18 cellular contexts compared by ENCODE assay signal in genomic region chr3:117411991-117412390, GRCh38.
"Had no signal": no experiment of that assay in that cellular context is flagged by ENCODE, and none has a peak within 500 bp of the region (broad histone marks: within the 10 kb centered on the region; RNA-seq: fewer than 3 reads in every experiment).

No MANE protein-coding gene starts in this region.

- DNase-seq: activated CD4-positive, alpha-beta T cell treated with anti-CD3 and anti-CD28 coated beads, Interleukin-2, amount 10 ng/mL, durations not matched to agents 7 days and 5 days; activated CD8-positive, alpha-beta memory T cell treated with anti-CD3 and anti-CD28 coated beads, Interleukin-2, amount 50 U/mL, for 4 hours; activated CD8-positive, alpha-beta T cell treated with anti-CD3 and anti-CD28 coated beads, Interleukin-2, amount 10 ng/mL, durations not matched to agents 7 days and 5 days; activated effector memory CD4-positive, alpha-beta T cell treated with Interleukin-2 at 50 U/mL for 16 hours; activated naive CD4-positive, alpha-beta T cell treated with anti-CD3 and anti-CD28 coated beads, Interleukin-2, amount 10 ng/mL, durations not matched to agents 7 days and 5 days; activated naive CD8-positive, alpha-beta T cell treated with anti-CD3 and anti-CD28 coated beads, Interleukin-2, amount 50 U/mL, for 24 hours; activated T-cell treated with anti-CD3 and anti-CD28 coated beads, Interleukin-2, amount 50 U/mL, for 4 hours; erythroblast; foreskin melanocyte; kidney; left lung; occipital lobe; stimulated activated CD4-positive, alpha-beta T cell treated with anti-CD3 and anti-CD28 coated beads, Interleukin-12 subunit alpha, Interleukin-12 subunit beta, amount 100 ng/mL, for 4 hours; stimulated activated CD4-positive, alpha-beta T cell treated with anti-CD3 and anti-CD28 coated beads, Interleukin-2, amount 100 ng/mL, for 24 hours; stimulated activated naive CD4-positive, alpha-beta T cell treated with Interleukin-2 at 50 U/mL for 16 hours; thyroid gland had no signal

- H3K4me1 ChIP-seq: left lung, thyroid gland had no signal

- H3K36me3 ChIP-seq: left lung, thyroid gland had no signal

- ATAC-seq: activated CD8-positive, alpha-beta T cell treated with anti-CD3 and anti-CD28 coated beads, Interleukin-2, amount 10 ng/mL, durations not matched to agents 7 days and 5 days; activated naive CD8-positive, alpha-beta T cell treated with anti-CD3 and anti-CD28 coated beads, Interleukin-2, amount 50 U/mL, for 24 hours; activated T-cell treated with anti-CD3 and anti-CD28 coated beads, Interleukin-2, amount 50 U/mL, for 4 hours; left lung; natural killer cell treated with Interleukin-12 subunit alpha and Interleukin-12 subunit beta and Interleukin-15 and Interleukin-18, amount 100 ng/mL, for 72 hours had no signal

- H3K27ac ChIP-seq: coronary artery, thyroid gland had no signal

- H3K27me3 ChIP-seq: left lung, thyroid gland had no signal

- H3K9me3 ChIP-seq: left lung, thyroid gland had no signal

- H3K4me3 ChIP-seq: coronary artery, left lung, thyroid gland had no signal
